ENCODE assay signal across 16 cellular contexts in the genomic region with DNA sequence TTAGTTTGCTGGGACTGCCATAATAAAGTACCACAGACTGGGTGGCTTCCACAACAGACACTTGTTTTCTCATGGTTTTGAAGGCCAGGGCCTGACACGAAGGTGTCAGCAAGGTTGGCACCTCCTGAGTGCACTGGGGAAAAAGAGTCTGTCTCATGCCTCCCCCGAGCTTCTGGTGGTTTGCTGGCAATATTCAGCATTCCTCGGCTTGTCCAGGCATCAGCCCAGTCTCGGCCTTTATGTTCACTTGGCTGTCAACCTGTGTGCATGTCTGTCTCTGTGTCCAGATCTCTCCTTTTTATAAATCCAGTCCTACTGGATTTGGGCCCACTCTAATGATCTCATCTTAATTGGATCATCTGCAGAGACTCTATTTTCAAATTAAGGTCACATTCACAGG.
DNase-seq lines count a peak whose midpoint lies in the region; ATAC-seq lines count a peak whose summit lies in the region.
"Had no signal": no experiment of that assay in that cellular context is flagged by ENCODE, and none has a peak within 500 bp of the region (broad histone marks: within the 10 kb centered on the region; RNA-seq: fewer than 3 reads in every experiment).

No MANE protein-coding gene starts in this region.

- WGBS in urinary bladder, result 71% methylated on average over 4 of the region's 4 CpGs

- H3K4me3 ChIP-seq in MG63, result no peak overlapping the region
- no peak overlapping the region for H3K4me3 ChIP-seq in urinary bladder (ENCODE audit: low read depth, low read length)
- H3K4me3 ChIP-seq: SJCRH30 had no signal

- no peaks in the 10 kb centered on the region for H3K9me3 ChIP-seq in MG63
- H3K9me3 ChIP-seq: SJCRH30 had no signal

- no peaks in the 10 kb centered on the region for H3K27me3 ChIP-seq in MG63
- H3K27me3 ChIP-seq: SJCRH30 had no signal

- H3K27ac ChIP-seq in urinary bladder (ENCODE audit: low read depth), result peak overlapping the region; percentile 13
- H3K27ac ChIP-seq: SJCRH30 had no signal

- H3K36me3 ChIP-seq in MG63 (no peaks in the 10 kb centered on the region; the same call in 1 of the 2 replicates), urinary bladder (ENCODE audit: insufficient read depth) (peaks cover 3% of the 10 kb centered on the region)
- H3K36me3 ChIP-seq: SJCRH30 had no signal

- DNase-seq in MG63 (peak; percentile 10), astrocyte of the hippocampus (ENCODE audit: low read depth, low spot score) (peak; percentile 69), NCI-H774 (lab: John Stamatoyannopoulos, UW) (no peak)
- no peak for DNase-seq in activated CD4-positive, alpha-beta T cell treated with anti-CD3 and anti-CD28 coated beads, Interleukin-2, amount 50 U/mL, for 48 hours
- DNase-seq: CD8-positive, alpha-beta T cell; HFFc6; Kasumi-1; NCI-H1105 treated with DMSO at 0.1 percent for 48 hours; NCI-H187 treated with DMSO at 0.1 percent for 48 hours; NCI-H345; NCI-H526 treated with DMSO at 0.1 percent for 48 hours; RPMI8226; SJCRH30 had no signal

- H3K4me1 ChIP-seq in urinary bladder (ENCODE audit: insufficient read depth), result no peaks in the 10 kb centered on the region
- H3K4me1 ChIP-seq: SJCRH30 had no signal

- peak; percentile 24 for ATAC-seq in esophagus mucosa
- no peak for ATAC-seq in HG03442 (IDR thresholded peaks at IDR 0.05; ENCODE audit: unreplicated experiment)
- ATAC-seq: CD8-positive, alpha-beta T cell had no signal

Comparison
In these comparisons a context has a peak if more than half of its experiments do, and no peak if none do; other contexts are left out.
1. DNase-seq: peak in MG63 (single experiment) and astrocyte of the hippocampus (single experiment); none in NCI-H774 (single experiment) and activated CD4-positive, alpha-beta T cell treated with anti-CD3 and anti-CD28 coated beads, Interleukin-2, amount 50 U/mL, for 48 hours (0 of 2).